ENCODE assay signal across 14 cellular contexts in genomic region chr1:224493269-224493668, GRCh38.
"Had no signal": no experiment of that assay in that cellular context is flagged by ENCODE, and none has a peak within 500 bp of the region (broad histone marks: within the 10 kb centered on the region; RNA-seq: fewer than 3 reads in every experiment).

No MANE protein-coding gene starts in this region.

- ATAC-seq: heart left ventricle; naive thymus-derived CD4-positive, alpha-beta T cell had no signal

- H3K9me3 ChIP-seq: adrenal gland, neutrophil had no signal

- H3K27ac ChIP-seq: adrenal gland, cardiac muscle cell, heart left ventricle, neutrophil, WERI-Rb-1 had no signal

- DNase-seq: activated CD4-positive, alpha-beta memory T cell treated with anti-CD3 and anti-CD28 coated beads, Interleukin-2, amount 10 ng/mL, durations not matched to agents 7 days and 5 days; activated CD4-positive, alpha-beta T cell treated with anti-CD3 and anti-CD28 coated beads for 4 hours; activated naive CD4-positive, alpha-beta T cell treated with anti-CD3 and anti-CD28 coated beads, Interleukin-2, amount 50 U/mL, for 16 hours; activated T-cell treated with anti-CD3 and anti-CD28 coated beads, Interleukin-2, amount 50 U/mL, for 24 hours; adrenal gland; heart left ventricle; naive thymus-derived CD4-positive, alpha-beta T cell; retina; stimulated activated CD4-positive, alpha-beta T cell treated with anti-CD3 and anti-CD28 coated beads, Interleukin-12 subunit alpha, Interleukin-12 subunit beta, amount 100 ng/mL, for 4 hours; stimulated activated CD4-positive, alpha-beta T cell treated with anti-CD3 and anti-CD28 coated beads, Interleukin-2, amount 100 ng/mL, for 24 hours; WERI-Rb-1 had no signal

- H3K4me3 ChIP-seq: adrenal gland, cardiac muscle cell, heart left ventricle, lung had no signal

- H3K27me3 ChIP-seq: adrenal gland, cardiac muscle cell, heart left ventricle, neutrophil had no signal

- H3K36me3 ChIP-seq: adrenal gland, cardiac muscle cell, heart left ventricle, neutrophil, WERI-Rb-1 had no signal
